In the genomic region with DNA sequence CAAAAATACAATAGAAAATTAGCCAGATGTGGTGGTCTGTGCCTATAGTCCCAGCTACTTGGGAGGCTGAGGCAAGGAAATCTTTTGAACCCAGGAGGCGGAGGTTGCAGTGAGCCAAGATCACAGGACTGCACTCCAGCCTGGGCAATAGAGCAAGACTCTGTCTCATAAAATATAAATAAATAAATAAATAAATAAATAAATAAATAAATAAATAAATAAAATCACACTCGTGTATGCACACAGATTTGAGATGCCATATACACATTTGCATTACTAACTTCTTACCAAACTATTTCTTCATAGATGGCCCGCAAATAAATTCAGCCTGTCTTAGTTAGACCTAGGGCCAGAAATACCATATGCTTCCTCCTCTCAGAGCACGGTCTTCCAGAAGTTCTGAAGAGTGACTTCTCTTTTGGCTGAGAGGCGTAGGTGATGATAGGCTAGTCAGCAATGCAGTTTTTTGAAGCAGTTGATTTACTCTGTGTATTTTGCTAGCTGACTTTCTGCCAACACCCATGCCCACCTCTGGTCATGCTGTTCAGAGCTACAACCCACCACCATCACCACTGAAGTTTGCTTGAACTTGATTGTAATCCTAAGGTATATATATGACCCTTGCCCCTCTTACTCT, we compare ENCODE assay signal across 26 cellular contexts.
DNase-seq lines count a peak whose midpoint lies in the region; TF ChIP-seq lines count a peak whose summit lies in the region.
"Had no signal": no experiment of that assay in that cellular context is flagged by ENCODE, and none has a peak within 500 bp of the region (broad histone marks: within the 10 kb centered on the region; RNA-seq: fewer than 3 reads in every experiment).

No MANE protein-coding gene starts in this region.

- H3K27me3 ChIP-seq in breast epithelium (no peaks in the 10 kb centered on the region), mammary epithelial cell (ENCODE audit: insufficient read depth, low read length) (no peaks in the 10 kb centered on the region), vagina (no peaks in the 10 kb centered on the region)
- H3K27me3 ChIP-seq: BLaER1, hepatocyte, neural progenitor cell, transverse colon had no signal

- peak overlapping the region; percentile 80 to 83 for H3K27ac ChIP-seq in breast epithelium
- H3K27ac ChIP-seq in mammary epithelial cell (ENCODE audit: insufficient read depth, low read depth, low read length) = no peak overlapping the region
- H3K27ac ChIP-seq in vagina = peak overlapping the region; percentile 73
- H3K27ac ChIP-seq: BLaER1, hepatocyte, neural progenitor cell, prostate gland had no signal

- no peaks in the 10 kb centered on the region for H3K79me2 ChIP-seq in mammary epithelial cell (ENCODE audit: insufficient read depth, low read length)
- H3K79me2 ChIP-seq: hepatocyte had no signal

- H4K20me1 ChIP-seq in mammary epithelial cell (ENCODE audit: insufficient read depth, low read length) = no peaks in the 10 kb centered on the region
- H4K20me1 ChIP-seq: BLaER1 had no signal

- H3K4me1 Mint-ChIP-seq in neural crest cell = peaks cover 49% of the 10 kb centered on the region
- H3K4me1 Mint-ChIP-seq: activated naive CD4-positive, alpha-beta T cell treated with anti-CD3 and anti-CD28 coated beads, Interleukin-2, amount 10 ng/mL, durations not matched to agents 7 days and 5 days; immature natural killer cell; stimulated activated memory B cell treated with anti-CD40 and anti-IgM and Interleukin-4, amounts not matched to agents 10 μg/mL and 1 μg/mL and 100 μg/mL, for 72 hours had no signal

- CTCF ChIA-PET in mammary epithelial cell (lab: Charles Lee; ENCODE audit: low non-redundant PET) = no interaction called here

- no peak for TF ChIP-seq POLR2A in breast epithelium (IDR thresholded peaks at IDR 0.05)
- no peak for TF ChIP-seq POLR2A in vagina (IDR thresholded peaks at IDR 0.05)

- H3K9me3 Mint-ChIP-seq in neural crest cell = no peaks in the 10 kb centered on the region
- H3K9me3 Mint-ChIP-seq: activated naive CD4-positive, alpha-beta T cell treated with anti-CD3 and anti-CD28 coated beads, Interleukin-2, amount 10 ng/mL, durations not matched to agents 7 days and 5 days; activated T-cell treated with anti-CD3 and anti-CD28 coated beads, Interleukin-2, amount 50 U/mL, for 72 hours; endodermal cell; neural progenitor cell; stimulated activated memory B cell treated with anti-CD40 and anti-IgM and Interleukin-4, amounts not matched to agents 10 μg/mL and 1 μg/mL and 100 μg/mL, for 72 hours had no signal

- BruUV-seq in mammary epithelial cell (replicated peaks; lab: Mats Ljungman, UMichigan) = no TSS peak

- DNase-seq in breast epithelium (ENCODE audit: low spot score in 2 of 2) (no peak), mammary epithelial cell (no peak), fibroblast of gingiva (ENCODE audit: low read depth) (peak; percentile 56), neural crest cell (ENCODE audit: low read depth, low spot score) (no peak), vagina (ENCODE audit: extremely low spot score in 2 of 2) (no peak), foreskin melanocyte (no peak)
- no peak for DNase-seq in activated CD4-positive, CD25-positive, alpha-beta regulatory T cell (lab: John Stamatoyannopoulos, UW)
- DNase-seq in NK-92 treated with Interleukin-12 subunit alpha and Interleukin-12 subunit beta, amount 100 ng/mL, for 24 hours (lab: John Stamatoyannopoulos, UW) = no peak
- DNase-seq: activated CD4-positive, alpha-beta T cell treated with anti-CD3 and anti-CD28 coated beads for 4 hours; activated naive CD4-positive, alpha-beta T cell treated with anti-CD3 and anti-CD28 coated beads, Interleukin-2, amount 10 ng/mL, durations not matched to agents 7 days and 5 days; activated T-cell treated with anti-CD3 and anti-CD28 coated beads, Interleukin-2, amount 50 U/mL, for 72 hours; COR-L47; DMS79; endodermal cell; immature natural killer cell; KG1; NCI-H187; SHP77; T-helper 1 cell; transverse colon had no signal

- no peak for TF ChIP-seq CTCF in breast epithelium (IDR thresholded peaks at IDR 0.05)
- TF ChIP-seq CTCF in mammary epithelial cell (conservative IDR thresholded peaks at IDR 0.05 in 1 of 2, IDR thresholded peaks at IDR 0.05 in 1 of 2; ENCODE audit: extremely low read depth in 1 of 2, insufficient read depth in 1 of 2, low read depth in 1 of 2, low read length in 2 of 2) = no peak
- TF ChIP-seq CTCF in neural crest cell (conservative IDR thresholded peaks at IDR 0.05) = no peak
- TF ChIP-seq CTCF in vagina (IDR thresholded peaks at IDR 0.05) = no peak

- H3K4me3 ChIP-seq in breast epithelium = no peak overlapping the region
- H3K4me3 ChIP-seq in mammary epithelial cell (replicated peaks in 1 of 3; ENCODE audit: insufficient read depth in 1 of 3, low read depth in 2 of 3, low read length in 3 of 3) = no peak overlapping the region
- H3K4me3 ChIP-seq in vagina = no peak overlapping the region
- H3K4me3 ChIP-seq: BLaER1, hepatocyte, neural progenitor cell, prostate gland, smooth muscle cell, transverse colon had no signal

- H3K4me1 ChIP-seq in breast epithelium (peaks cover 0 to 6% of the 10 kb centered on the region in 2 donors), mammary epithelial cell (ENCODE audit: insufficient read depth, low read length) (peaks cover 16% of the 10 kb centered on the region), vagina (peaks cover 48% of the 10 kb centered on the region)
- H3K4me1 ChIP-seq: neural progenitor cell, prostate gland had no signal

- H2AFZ ChIP-seq in mammary epithelial cell (ENCODE audit: low read depth, low read length) = no peak overlapping the region
- H2AFZ ChIP-seq: hepatocyte, neural progenitor cell had no signal

- H3K4me2 ChIP-seq in mammary epithelial cell (ENCODE audit: insufficient read depth, low read depth, low read length) = no peak overlapping the region
- H3K4me2 ChIP-seq: BLaER1, hepatocyte, neural progenitor cell, smooth muscle cell had no signal

- H3K27me3 Mint-ChIP-seq in neural crest cell (ENCODE audit: low read depth) = no peaks in the 10 kb centered on the region
- H3K27me3 Mint-ChIP-seq: activated naive CD4-positive, alpha-beta T cell treated with anti-CD3 and anti-CD28 coated beads, Interleukin-2, amount 10 ng/mL, durations not matched to agents 7 days and 5 days had no signal

- H3K4me3 Mint-ChIP-seq in neural crest cell = no peak overlapping the region
- H3K4me3 Mint-ChIP-seq: activated naive CD4-positive, alpha-beta T cell treated with anti-CD3 and anti-CD28 coated beads, Interleukin-2, amount 10 ng/mL, durations not matched to agents 7 days and 5 days; activated T-cell treated with anti-CD3 and anti-CD28 coated beads, Interleukin-2, amount 50 U/mL, for 72 hours; endodermal cell; immature natural killer cell; neural progenitor cell; stimulated activated memory B cell treated with anti-CD40 and anti-IgM and Interleukin-4, amounts not matched to agents 10 μg/mL and 1 μg/mL and 100 μg/mL, for 72 hours had no signal

- dilution Hi-C loops in mammary epithelial cell (cut with HindIII; ENCODE audit: low sequenced_read_pairs) = no loop called here

- H3K36me3 ChIP-seq in breast epithelium (no peaks in the 10 kb centered on the region), mammary epithelial cell (ENCODE audit: insufficient read depth, low read length) (no peaks in the 10 kb centered on the region), vagina (peaks cover 0 to 6% of the 10 kb centered on the region in 2 donors)
- H3K36me3 ChIP-seq: BLaER1, prostate gland, transverse colon had no signal

- intact Hi-C loops in breast epithelium (cut with DNase I; ENCODE audit: low total_unique reads) = no loop called here
- intact Hi-C loops in mammary epithelial cell (cut with micrococcal nuclease) = no loop called here
- intact Hi-C loops in vagina (cut with DNase I) = no loop called here

- peak overlapping the region; percentile 89 for H3K27ac Mint-ChIP-seq in neural crest cell (ENCODE audit: unreplicated experiment)
- H3K27ac Mint-ChIP-seq: activated naive CD4-positive, alpha-beta T cell treated with anti-CD3 and anti-CD28 coated beads, Interleukin-2, amount 10 ng/mL, durations not matched to agents 7 days and 5 days; activated T-cell treated with anti-CD3 and anti-CD28 coated beads, Interleukin-2, amount 50 U/mL, for 72 hours; endodermal cell; immature natural killer cell; neural progenitor cell; stimulated activated memory B cell treated with anti-CD40 and anti-IgM and Interleukin-4, amounts not matched to agents 10 μg/mL and 1 μg/mL and 100 μg/mL, for 72 hours had no signal

- H3K9me3 ChIP-seq in breast epithelium (no peaks in the 10 kb centered on the region), mammary epithelial cell (replicated peaks; ENCODE audit: insufficient read depth, low read length) (no peaks in the 10 kb centered on the region), vagina (no peaks in the 10 kb centered on the region)
- H3K9me3 ChIP-seq: BLaER1, prostate gland, transverse colon had no signal

- in situ Hi-C loops in mammary epithelial cell (cut with MboI; ENCODE audit: low sequenced_read_pairs in 2 of 2) = no loop called here

- 81% methylated on average over 5 of the region's 5 CpGs for WGBS in mammary epithelial cell (ENCODE audit: low coverage, missing lambda C conversion rate)

- H3K9ac ChIP-seq in mammary epithelial cell (ENCODE audit: insufficient read depth, low read length) = no peak overlapping the region
- H3K9ac ChIP-seq: BLaER1, neural progenitor cell had no signal

- H3K36me3 Mint-ChIP-seq in neural crest cell (ENCODE audit: low read depth) = peaks cover 31% of the 10 kb centered on the region
- H3K36me3 Mint-ChIP-seq: activated naive CD4-positive, alpha-beta T cell treated with anti-CD3 and anti-CD28 coated beads, Interleukin-2, amount 10 ng/mL, durations not matched to agents 7 days and 5 days; immature natural killer cell; stimulated activated memory B cell treated with anti-CD40 and anti-IgM and Interleukin-4, amounts not matched to agents 10 μg/mL and 1 μg/mL and 100 μg/mL, for 72 hours had no signal
